In genomic region chr14:79809849-79810612, GRCh38 we compare ENCODE assay signal across 10 cellular contexts.
DNase-seq lines count a peak whose midpoint lies in the region; ATAC-seq and TF ChIP-seq lines count a peak whose summit lies in the region.
"Had no signal": no experiment of that assay in that cellular context is flagged by ENCODE, and none has a peak within 500 bp of the region (broad histone marks: within the 10 kb centered on the region; RNA-seq: fewer than 3 reads in every experiment).

No MANE protein-coding gene starts in this region.

- H3K4me1 ChIP-seq in BE2C (no peaks in the 10 kb centered on the region), OCI-LY7 (ENCODE audit: insufficient read depth, low read length, poor library complexity, severe bottlenecking) (no peaks in the 10 kb centered on the region)
- H3K4me1 ChIP-seq: vagina had no signal

- no peaks in the 10 kb centered on the region for H3K9me2 ChIP-seq in OCI-LY7 (ENCODE audit: insufficient read depth, low read length)

- H3K27ac ChIP-seq in OCI-LY7 (ENCODE audit: low read depth, low read length, poor library complexity, severe bottlenecking): no peak overlapping the region
- H3K27ac ChIP-seq: vagina had no signal

- H4K20me1 ChIP-seq in OCI-LY7 (ENCODE audit: insufficient read depth, low read length): no peaks in the 10 kb centered on the region

- CTCF ChIA-PET in OCI-LY7 (lab: Charles Lee; ENCODE audit: unreplicated experiment): no interaction called here

- BruUV-seq in OCI-LY7 (replicated peaks; lab: Mats Ljungman, UMichigan): no TSS peak

- intact Hi-C loops in OCI-LY7 (cut with micrococcal nuclease; ENCODE audit: unreplicated experiment): no loop called here

- POLR2A ChIA-PET in OCI-LY7 (lab: Charles Lee): interaction anchor here (0.6 to 0.8 kb wide), 2 partner anchors 35 to 1742 kb away, joined by 4 to 6 read pairs; no protein-coding TSS in a partner anchor

- H3K27me3 ChIP-seq in BE2C: no peaks in the 10 kb centered on the region
- H3K27me3 ChIP-seq: vagina had no signal

- no peak overlapping the region for H3K4me2 ChIP-seq in OCI-LY7 (ENCODE audit: low read length)

- H3K4me3 ChIP-seq in BE2C (ENCODE audit: low read depth, low read length) (no peak overlapping the region), OCI-LY7 (ENCODE audit: low read depth, low read length, poor library complexity, severe bottlenecking) (no peak overlapping the region)
- H3K4me3 ChIP-seq: vagina had no signal

- H2AFZ ChIP-seq in OCI-LY7 (ENCODE audit: low read length): no peak overlapping the region

- H3K9me3 ChIP-seq in BE2C (no peaks in the 10 kb centered on the region), OCI-LY7 (ENCODE audit: low read length) (no peaks in the 10 kb centered on the region)
- H3K9me3 ChIP-seq: vagina had no signal

- no peaks in the 10 kb centered on the region for H3K79me2 ChIP-seq in OCI-LY7 (ENCODE audit: insufficient read depth, low read depth, low read length)

- DNase-seq in BE2C (peak; percentile 8), HT1080 (ENCODE audit: low read depth) (peak; percentile 42), OCI-LY7 (ENCODE audit: low spot score) (peak; percentile 9), inferior parietal cortex (ENCODE audit: extremely low spot score) (peak; percentile 69), NCI-H146 (lab: John Stamatoyannopoulos, UW) (no peak)
- no peak for DNase-seq in stimulated activated CD4-positive, alpha-beta T cell treated with anti-CD3 and anti-CD28 coated beads, Interleukin-4, amount 100 ng/mL, for 4 hours

- H3K36me3 ChIP-seq in BE2C: no peaks in the 10 kb centered on the region
- no peaks in the 10 kb centered on the region for H3K36me3 ChIP-seq in OCI-LY7 (ENCODE audit: insufficient read depth, low read length)
- H3K36me3 ChIP-seq: vagina had no signal

- peak; percentile 42 for TF ChIP-seq CTCF in BE2C (IDR thresholded peaks at IDR 0.05; ENCODE audit: low read depth, low read length)
- TF ChIP-seq CTCF in OCI-LY7 (conservative IDR thresholded peaks at IDR 0.05; ENCODE audit: low read length): peak; percentile 48; the same call in 1 of the 2 replicates

- no peak for ATAC-seq in GM21529 (IDR thresholded peaks at IDR 0.05; ENCODE audit: unreplicated experiment)
- no peak for ATAC-seq in activated CD4-positive, CD25-positive, alpha-beta regulatory T cell treated with anti-CD3 and anti-CD28 coated beads, Interleukin-2, amount 50 U/mL, for 24 hours
- ATAC-seq: activated T-helper 17 cell treated with anti-CD3 and anti-CD28 coated beads, Interleukin-2, amount 50 U/mL, for 72 hours had no signal

Comparison
In these comparisons a context has a peak if more than half of its experiments do, and no peak if none do; other contexts are left out.
1. DNase-seq: peak in BE2C (single experiment), HT1080 (single experiment), OCI-LY7 (single experiment) and inferior parietal cortex (single experiment); none in NCI-H146 (single experiment) and stimulated activated CD4-positive, alpha-beta T cell treated with anti-CD3 and anti-CD28 coated beads, Interleukin-4, amount 100 ng/mL, for 4 hours (0 of 2).